Comparison of ENCODE assay signal across 9 cellular contexts in genomic region chrX:374566-374965, GRCh38. TPM values are rescaled to one million over a fixed set of nuclear protein-coding genes. Genes with fewer than 3 reads are reported as not detected.
DNase-seq lines count a peak whose midpoint lies in the region; ATAC-seq, FAIRE-seq and TF ChIP-seq lines count a peak whose summit lies in the region.
"Had no signal": no experiment of that assay in that cellular context is flagged by ENCODE, and none has a peak within 500 bp of the region (broad histone marks: within the 10 kb centered on the region; RNA-seq: fewer than 3 reads in every experiment).

No MANE protein-coding gene starts in this region.

- POLR2A ChIA-PET in CD4-positive, alpha-beta T cell (lab: Charles Lee) = no interaction called here
- POLR2A ChIA-PET in endothelial cell of umbilical vein (lab: Charles Lee) = no interaction called here

- H3K9ac ChIP-seq in NT2/D1 (ENCODE audit: insufficient read length, low read depth) = peak overlapping the region; percentile 86
- H3K9ac ChIP-seq in endothelial cell of umbilical vein (replicated peaks; ENCODE audit: extremely low read depth, insufficient read depth, low read length) = no peak overlapping the region

- no peaks in the 10 kb centered on the region for H3K36me3 Mint-ChIP-seq in CD4-positive, alpha-beta T cell (ENCODE audit: low read depth)
- H3K36me3 Mint-ChIP-seq in neural crest cell (ENCODE audit: low read depth) = no peaks in the 10 kb centered on the region

- H3K27ac Mint-ChIP-seq in CD4-positive, alpha-beta T cell = no peak overlapping the region
- no peak overlapping the region for H3K27ac Mint-ChIP-seq in neural crest cell (ENCODE audit: unreplicated experiment)

- H3K9me3 Mint-ChIP-seq in CD4-positive, alpha-beta T cell = no peaks in the 10 kb centered on the region
- no peaks in the 10 kb centered on the region for H3K9me3 Mint-ChIP-seq in neural crest cell

- peak overlapping the region; percentile 87 for H3K4me3 Mint-ChIP-seq in CD4-positive, alpha-beta T cell
- peak overlapping the region; percentile 80 for H3K4me3 Mint-ChIP-seq in neural crest cell

- FAIRE-seq in endothelial cell of umbilical vein (lab: Jason Lieb, UNC) = peak; percentile 59
- FAIRE-seq in urothelium cell line (lab: Jason Lieb, UNC) = no peak

- peaks cover 12% of the 10 kb centered on the region for H3K36me3 ChIP-seq in NT2/D1 (ENCODE audit: insufficient read depth, insufficient read length, low read length)
- no peaks in the 10 kb centered on the region for H3K36me3 ChIP-seq in endothelial cell of umbilical vein (ENCODE audit: control insufficient read depth in 2 of 2, extremely low read depth in 1 of 2, insufficient read depth in 2 of 2, low read length in 2 of 2)

- H3K9me3 ChIP-seq in CD4-positive, alpha-beta T cell (ENCODE audit: control insufficient read depth, low read length) = no peaks in the 10 kb centered on the region
- H3K9me3 ChIP-seq in NT2/D1 (ENCODE audit: insufficient read depth, low read length) (no peaks in the 10 kb centered on the region), endothelial cell of umbilical vein (replicated peaks; ENCODE audit: control insufficient read depth, insufficient read depth, low read length) (no peaks in the 10 kb centered on the region)

- H3K9me1 ChIP-seq in endothelial cell of umbilical vein (replicated peaks; ENCODE audit: control insufficient read depth, extremely low read depth, insufficient read depth, low read length) = no peaks in the 10 kb centered on the region

- peaks cover 31% of the 10 kb centered on the region for H3K27me3 ChIP-seq in CD4-positive, alpha-beta T cell (ENCODE audit: control insufficient read depth, insufficient read depth, low read length)
- H3K27me3 ChIP-seq in NT2/D1 (ENCODE audit: insufficient read depth, insufficient read length) = peaks cover 38% of the 10 kb centered on the region
- H3K27me3 ChIP-seq in endothelial cell of umbilical vein (ENCODE audit: control insufficient read depth in 2 of 2, insufficient read depth in 2 of 2, low read length in 2 of 2) = peaks cover 9 to 16% of the 10 kb centered on the region in 2 experiments

- dilution Hi-C loops in endothelial cell of umbilical vein (cut with MboI; ENCODE audit: extremely low pct_ligation_motif_present, low sequenced_read_pairs) = no loop called here

- peaks cover 27% of the 10 kb centered on the region for H3K4me1 Mint-ChIP-seq in CD4-positive, alpha-beta T cell (ENCODE audit: low read depth)
- peaks cover 27% of the 10 kb centered on the region for H3K4me1 Mint-ChIP-seq in neural crest cell

- H3K27ac ChIP-seq in CD4-positive, alpha-beta T cell (ENCODE audit: low read depth, low read length) = no peak overlapping the region
- no peak overlapping the region for H3K27ac ChIP-seq in endothelial cell of umbilical vein (ENCODE audit: insufficient read depth, low read depth, low read length)
- H3K27ac ChIP-seq: epithelial cell of prostate had no signal

- no peaks in the 10 kb centered on the region for H3K79me2 ChIP-seq in endothelial cell of umbilical vein (ENCODE audit: control insufficient read depth, insufficient read depth, low read length)

- peak overlapping the region; percentile 63 for H3K4me3 ChIP-seq in NT2/D1 (ENCODE audit: insufficient read length, low read depth)
- H3K4me3 ChIP-seq in endothelial cell of umbilical vein (replicated peaks in 1 of 3; ENCODE audit: insufficient read depth in 1 of 3, low read depth in 1 of 3, low read length in 3 of 3) = peak overlapping the region in 2 of 3 experiments; percentile 10 to 40

- DNase-seq in CD4-positive, alpha-beta T cell = no peak
- no peak for DNase-seq in NT2/D1 (ENCODE audit: low read depth, low spot score)
- DNase-seq in endothelial cell of umbilical vein (ENCODE audit: low read depth, low spot score) = no peak
- no peak for DNase-seq in neural crest cell (ENCODE audit: low read depth, low spot score)
- no peak for DNase-seq in COR-L47 (lab: John Stamatoyannopoulos, UW)
- DNase-seq in stimulated activated CD4-positive, alpha-beta T cell treated with anti-CD3 and anti-CD28 coated beads, Interleukin-4, amount 100 ng/mL, for 24 hours = no peak
- DNase-seq in urothelium cell line (ENCODE audit: low spot score) = no peak

- H2AFZ ChIP-seq in endothelial cell of umbilical vein (ENCODE audit: low read depth, low read length) = peak overlapping the region; percentile 37

- no peak for ATAC-seq in CD4-positive, alpha-beta T cell (ENCODE audit: poor library complexity)
- no peak for ATAC-seq in HG03139 (IDR thresholded peaks at IDR 0.05; ENCODE audit: unreplicated experiment)

- CTCF ChIA-PET in CD4-positive, alpha-beta T cell (lab: Charles Lee) = no interaction called here
- CTCF ChIA-PET in endothelial cell of umbilical vein (lab: Charles Lee) = no interaction called here

- no peak for TF ChIP-seq POLR2A in endothelial cell of umbilical vein (IDR thresholded peaks at IDR 0.05; ENCODE audit: low read depth, low read length)

- H3K4me2 ChIP-seq in endothelial cell of umbilical vein (ENCODE audit: insufficient read depth, low read length) = peak overlapping the region; percentile 61

- TF ChIP-seq CTCF in CD4-positive, alpha-beta T cell (IDR thresholded peaks at IDR 0.05) = no peak
- TF ChIP-seq CTCF in endothelial cell of umbilical vein (IDR thresholded peaks at IDR 0.05; ENCODE audit: extremely low read depth in 1 of 2, insufficient read depth in 1 of 2, low read depth in 1 of 2, low read length in 2 of 2) (no peak), neural crest cell (conservative IDR thresholded peaks at IDR 0.05) (no peak)

- peaks cover 47% of the 10 kb centered on the region for H3K27me3 Mint-ChIP-seq in CD4-positive, alpha-beta T cell
- H3K27me3 Mint-ChIP-seq in neural crest cell (ENCODE audit: low read depth) = peaks cover 39% of the 10 kb centered on the region

- H3K4me1 ChIP-seq in NT2/D1 (ENCODE audit: insufficient read depth, insufficient read length) (peaks cover 26% of the 10 kb centered on the region), endothelial cell of umbilical vein (ENCODE audit: control insufficient read depth, extremely low read depth, insufficient read depth, low read length) (peaks cover 15% of the 10 kb centered on the region)

- BruUV-seq in endothelial cell of umbilical vein (replicated peaks; lab: Mats Ljungman, UMichigan) = no TSS peak

- intact Hi-C loops in CD4-positive, alpha-beta T cell (cut with DNase I, micrococcal nuclease) = no loop called here
- intact Hi-C loops in endothelial cell of umbilical vein (cut with micrococcal nuclease) = no loop called here

- no peaks in the 10 kb centered on the region for H4K20me1 ChIP-seq in endothelial cell of umbilical vein (replicated peaks; ENCODE audit: control insufficient read depth, extremely low read depth, insufficient read depth, low read length)

TF ChIP-seq in endothelial cell of umbilical vein, 7 proteins besides CTCF, POLR2A, EP300 and RAD21:
- TF ChIP-seq EZH2 (IDR thresholded peaks at IDR 0.05; ENCODE audit: borderline replicate concordance, low read depth, low read length, severe bottlenecking) (peak; percentile 26), MYC (IDR thresholded peaks at IDR 0.05; ENCODE audit: low read depth, low read length) (no peak), POLR2AphosphoS5 (IDR thresholded peaks at IDR 0.05; ENCODE audit: insufficient read depth, low read depth, low read length) (no peak)

RNA-seq across cellular contexts. Expression of gene PPP2R3B, which starts 12.1 kb away (rescaled TPM):
- 10 to 100 TPM; 12.1 to 14.0 TPM for total RNA-seq in CD4-positive, alpha-beta T cell
- total RNA-seq in endothelial cell of umbilical vein = 29.2 and 33.6 TPM in 2 replicates
- polyA plus RNA-seq in endothelial cell of umbilical vein = 18.9 and 19.1 TPM in 2 replicates
- polyA plus RNA-seq in endothelial cell of umbilical vein (2011; cell fraction: cytosol; rRNA removed) = 11.3 and 13.8 TPM in 2 replicates
- 59.1 and 61.8 TPM in 2 replicates for polyA plus RNA-seq in endothelial cell of umbilical vein (2011; cell fraction: nucleus; rRNA removed)
- polyA plus RNA-seq in endothelial cell of umbilical vein (2012) = 13.1 and 24.4 TPM in 2 replicates
- polyA minus RNA-seq in endothelial cell of umbilical vein = 11.5 and 16.0 TPM in 2 replicates
- 24.2 TPM for polyA minus RNA-seq in endothelial cell of umbilical vein (2011; cell fraction: cytosol; rRNA and poly(A)+ RNA removed)
- polyA minus RNA-seq in endothelial cell of umbilical vein (2011; cell fraction: nucleus; rRNA and poly(A)+ RNA removed) = 18.9 and 30.7 TPM in 2 replicates
- 88.4 and 96.5 TPM in 2 replicates for total RNA-seq in neural crest cell

RNA-seq across cellular contexts. Expression of gene GTPBP6, which starts 56.0 kb away (rescaled TPM):
- 10 to 100 TPM; 53.5 to 53.9 TPM for total RNA-seq in CD4-positive, alpha-beta T cell
- total RNA-seq in endothelial cell of umbilical vein (62.1 and 63.5 TPM in 2 replicates), neural crest cell (81.3 and 81.9 TPM in 2 replicates)
- polyA plus RNA-seq in endothelial cell of umbilical vein = 39.1 and 40.4 TPM in 2 replicates
- polyA plus RNA-seq in endothelial cell of umbilical vein (2011; cell fraction: cytosol; rRNA removed) = 28.7 and 38.5 TPM in 2 replicates
- polyA plus RNA-seq in endothelial cell of umbilical vein (2011; cell fraction: nucleus; rRNA removed) = 32.2 and 34.8 TPM in 2 replicates
- polyA plus RNA-seq in endothelial cell of umbilical vein (2012) = 27.7 and 38.8 TPM in 2 replicates
- polyA minus RNA-seq in endothelial cell of umbilical vein = 21.0 and 27.8 TPM in 2 replicates
- polyA minus RNA-seq in endothelial cell of umbilical vein (2011; cell fraction: cytosol; rRNA and poly(A)+ RNA removed) = 17.6 TPM
- polyA minus RNA-seq in endothelial cell of umbilical vein (2011; cell fraction: nucleus; rRNA and poly(A)+ RNA removed) = 11.4 and 15.5 TPM in 2 replicates
